19 cellular contexts compared by ENCODE assay signal in the genomic region with DNA sequence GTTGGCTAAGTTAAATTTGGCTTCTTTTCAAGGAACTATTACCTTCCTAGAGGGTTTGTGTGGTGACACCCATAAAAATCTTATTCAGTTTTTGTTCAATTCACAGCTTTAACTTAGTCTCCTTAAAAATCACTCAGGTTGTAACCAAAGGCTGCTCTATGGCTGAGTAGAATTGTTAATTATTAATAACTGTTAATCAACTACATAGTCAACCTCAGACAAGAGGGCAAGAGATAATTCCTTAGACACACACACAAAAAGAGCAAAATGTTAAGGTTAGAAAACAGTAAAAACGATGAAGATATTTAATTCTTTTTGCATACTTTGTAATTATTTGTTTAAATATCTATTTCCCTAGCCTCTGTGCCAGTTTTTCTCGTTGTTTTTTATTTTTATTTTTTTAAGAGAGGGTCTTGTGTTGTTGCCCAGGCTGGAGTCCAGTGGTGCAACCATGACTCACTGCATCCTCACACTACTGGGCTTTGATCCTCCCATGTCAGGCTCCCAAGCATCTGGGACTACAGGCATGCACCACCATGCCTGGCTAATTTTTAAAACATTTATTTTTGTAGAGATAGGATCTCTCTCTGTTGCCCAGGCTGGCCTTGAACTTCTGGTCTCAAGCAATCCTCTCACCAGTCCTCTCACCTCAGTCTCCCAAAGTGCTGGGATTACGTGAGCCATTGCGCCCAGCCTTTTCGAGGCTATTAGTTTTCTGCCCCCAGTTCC.
A peak's percentile ranks its signal among the peaks of the same experiment; 100 is the strongest.
DNase-seq lines count a peak whose midpoint lies in the region; ATAC-seq and TF ChIP-seq lines count a peak whose summit lies in the region.
"Had no signal": no experiment of that assay in that cellular context is flagged by ENCODE, and none has a peak within 500 bp of the region (broad histone marks: within the 10 kb centered on the region; RNA-seq: fewer than 3 reads in every experiment).

No MANE protein-coding gene starts in this region.

- TF ChIP-seq CTCF in CD14-positive monocyte (IDR thresholded peaks at IDR 0.05) (no peak), epithelial cell of esophagus (IDR thresholded peaks at IDR 0.05; ENCODE audit: insufficient read depth, low read depth, low read length, missing control alignments) (no peak), GM10266 (IDR thresholded peaks at IDR 0.05; ENCODE audit: control insufficient read depth, insufficient read depth, low read depth, missing control alignments) (no peak)

- no peak for ATAC-seq in esophagus mucosa
- ATAC-seq: naive thymus-derived CD8-positive, alpha-beta T cell; psoas muscle had no signal

- H3K9me3 Mint-ChIP-seq in CD14-positive monocyte: no peaks in the 10 kb centered on the region
- H3K9me3 Mint-ChIP-seq: activated naive CD4-positive, alpha-beta T cell treated with anti-CD3 and anti-CD28 coated beads for 36 hours; naive thymus-derived CD8-positive, alpha-beta T cell; T-helper 1 cell treated with Interleukin-12 subunit alpha and Interleukin-12 subunit beta and Interleukin-4 antibody, amounts not matched to agents 30 μg/mL and 1 μg/mL, for 36 hours had no signal

- H3K4me1 Mint-ChIP-seq in CD14-positive monocyte: peaks cover 27% of the 10 kb centered on the region

- H3K36me3 Mint-ChIP-seq in CD14-positive monocyte: peaks cover 38 to 50% of the 10 kb centered on the region in 2 donors

- intact Hi-C loops in CD14-positive monocyte (cut with micrococcal nuclease): no loop called here

- H3K27ac Mint-ChIP-seq in CD14-positive monocyte: peak overlapping the region in 4 of 7 donors; percentile 15 to 49 (median 16)
- H3K27ac Mint-ChIP-seq: activated naive CD4-positive, alpha-beta T cell treated with anti-CD3 and anti-CD28 coated beads for 36 hours; B cell; T-helper 1 cell treated with Interleukin-12 subunit alpha and Interleukin-12 subunit beta and Interleukin-4 antibody, amounts not matched to agents 30 μg/mL and 1 μg/mL, for 36 hours had no signal

- H3K4me3 ChIP-seq in epithelial cell of esophagus (ENCODE audit: low read length): no peak overlapping the region
- H3K4me3 ChIP-seq: left ventricle myocardium inferior, Peyer's patch, psoas muscle had no signal

- DNase-seq in CD14-positive monocyte (ENCODE audit: low spot score) (no peak), LHCN-M2 (ENCODE audit: low read depth) (peak; percentile 69), epithelial cell of esophagus (ENCODE audit: low read depth) (peak; percentile 28), lung microvascular endothelial cell (ENCODE audit: low read depth in 2 of 2) (peak; percentile 34 to 79), NCI-H446 (lab: John Stamatoyannopoulos, UW) (no peak), NCI-H128 (lab: John Stamatoyannopoulos, UW; ENCODE audit: unreplicated experiment) (no peak), GM10266 (ENCODE audit: extremely low spot score) (no peak)
- DNase-seq: activated CD4-positive, CD25-positive, alpha-beta regulatory T cell treated with anti-CD3 and anti-CD28 coated beads, Interleukin-2, amount 50 U/mL, for 72 hours; activated naive CD4-positive, alpha-beta T cell treated with anti-CD3 and anti-CD28 coated beads for 36 hours; caudate nucleus; left ventricle myocardium inferior; naive thymus-derived CD8-positive, alpha-beta T cell; NCI-H1436 treated with DMSO at 0.1 percent for 48 hours; NCI-H69; Peyer's patch; psoas muscle had no signal

- no peaks in the 10 kb centered on the region for H3K27me3 Mint-ChIP-seq in CD14-positive monocyte (ENCODE audit: low read depth in 3 of 3)
- H3K27me3 Mint-ChIP-seq: B cell; naive thymus-derived CD8-positive, alpha-beta T cell had no signal

- H3K4me3 Mint-ChIP-seq in CD14-positive monocyte: no peak overlapping the region
- H3K4me3 Mint-ChIP-seq: activated naive CD4-positive, alpha-beta T cell treated with anti-CD3 and anti-CD28 coated beads for 36 hours; B cell; naive thymus-derived CD8-positive, alpha-beta T cell; T-helper 1 cell treated with Interleukin-12 subunit alpha and Interleukin-12 subunit beta and Interleukin-4 antibody, amounts not matched to agents 30 μg/mL and 1 μg/mL, for 36 hours had no signal

Comparison
In these comparisons a context has a peak if more than half of its experiments do, and no peak if none do; other contexts are left out.
1. DNase-seq: peak in LHCN-M2 (single experiment), epithelial cell of esophagus (single experiment) and lung microvascular endothelial cell (2 of 2); none in CD14-positive monocyte (single experiment), NCI-H446 (0 of 2), NCI-H128 (single experiment) and GM10266 (single experiment).